In the genomic region with DNA sequence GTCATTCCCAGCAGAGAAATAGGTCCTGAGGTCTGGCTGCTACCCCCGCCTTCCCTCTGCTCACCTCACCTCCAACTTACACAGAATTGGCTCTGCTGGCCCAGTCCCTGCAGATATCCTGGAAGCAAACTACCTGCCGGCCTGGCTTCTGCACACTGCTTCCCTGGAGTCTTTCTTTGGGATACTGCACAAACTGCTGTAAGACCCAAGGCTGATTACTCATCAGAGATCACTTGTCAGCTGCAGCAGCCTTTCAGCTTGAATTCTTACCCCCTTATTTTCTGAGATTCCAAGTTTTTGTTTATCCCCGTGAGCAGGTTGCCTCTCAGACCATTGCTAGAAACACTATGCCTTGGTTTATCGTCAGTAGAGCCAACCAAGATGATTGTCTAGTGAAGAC, we compare ENCODE assay signal across 18 cellular contexts.
"Had no signal": no experiment of that assay in that cellular context is flagged by ENCODE, and none has a peak within 500 bp of the region (broad histone marks: within the 10 kb centered on the region; RNA-seq: fewer than 3 reads in every experiment).

No MANE protein-coding gene starts in this region.

- DNase-seq: activated CD4-positive, alpha-beta T cell treated with anti-CD3 and anti-CD28 coated beads, Interleukin-2, amount 10 ng/mL, durations not matched to agents 7 days and 5 days; activated gamma-delta T cell; cerebellar nuclear complex; dermis blood vessel endothelial cell; effector memory CD4-positive, alpha-beta T cell; left colon; stimulated activated CD4-positive, alpha-beta T cell treated with anti-CD3 and anti-CD28 coated beads, Interleukin-12 subunit alpha, Interleukin-12 subunit beta, amount 100 ng/mL, for 4 hours; stimulated activated CD4-positive, alpha-beta T cell treated with anti-CD3 and anti-CD28 coated beads, Interleukin-2, amount 100 ng/mL, for 24 hours; stimulated activated naive CD8-positive, alpha-beta T cell treated with anti-CD3 and anti-CD28 coated beads, Interleukin-15, Interleukin-2, amounts not matched to agents 100 U/mL and 50 U/mL, for 24 hours; substantia nigra had no signal

- H3K36me3 ChIP-seq: esophagus muscularis mucosa, tibial nerve had no signal

- H3K27me3 Mint-ChIP-seq: activated CD4-positive, alpha-beta T cell treated with anti-CD3 and anti-CD28 coated beads, Interleukin-2, amount 10 ng/mL, durations not matched to agents 7 days and 5 days had no signal

- H3K4me3 ChIP-seq: esophagus muscularis mucosa, lung, tibial nerve had no signal

- H3K27ac ChIP-seq: tibial nerve had no signal

- H3K27me3 ChIP-seq: esophagus muscularis mucosa, tibial nerve had no signal

- H3K9me3 ChIP-seq: esophagus muscularis mucosa, tibial nerve had no signal

- H3K27ac Mint-ChIP-seq: activated CD4-positive, alpha-beta T cell treated with anti-CD3 and anti-CD28 coated beads, Interleukin-2, amount 10 ng/mL, durations not matched to agents 7 days and 5 days; activated naive CD4-positive, alpha-beta T cell treated with anti-CD3 and anti-CD28 coated beads, Interleukin-2, amount 50 U/mL, for 24 hours; mesothelial cell of epicardium; T-helper 1 cell treated with Interleukin-12 subunit alpha and Interleukin-12 subunit beta and Interleukin-4 antibody, amounts not matched to agents 30 μg/mL and 1 μg/mL, for 36 hours had no signal

- H3K9me3 Mint-ChIP-seq: activated CD4-positive, alpha-beta T cell treated with anti-CD3 and anti-CD28 coated beads, Interleukin-2, amount 10 ng/mL, durations not matched to agents 7 days and 5 days; activated naive CD4-positive, alpha-beta T cell treated with anti-CD3 and anti-CD28 coated beads, Interleukin-2, amount 50 U/mL, for 24 hours; nephron; T-helper 1 cell treated with Interleukin-12 subunit alpha and Interleukin-12 subunit beta and Interleukin-4 antibody, amounts not matched to agents 30 μg/mL and 1 μg/mL, for 36 hours had no signal

- ATAC-seq: activated CD4-positive, CD25-positive, alpha-beta regulatory T cell treated with anti-CD3 and anti-CD28 coated beads, Interleukin-2, amount 50 U/mL, for 24 hours; left colon; stimulated activated naive CD8-positive, alpha-beta T cell treated with anti-CD3 and anti-CD28 coated beads, Interleukin-15, Interleukin-2, amounts not matched to agents 100 U/mL and 50 U/mL, for 24 hours had no signal

- H3K4me1 Mint-ChIP-seq: activated CD4-positive, alpha-beta T cell treated with anti-CD3 and anti-CD28 coated beads, Interleukin-2, amount 10 ng/mL, durations not matched to agents 7 days and 5 days; activated naive CD4-positive, alpha-beta T cell treated with anti-CD3 and anti-CD28 coated beads, Interleukin-2, amount 50 U/mL, for 24 hours had no signal

- H3K4me3 Mint-ChIP-seq: activated CD4-positive, alpha-beta T cell treated with anti-CD3 and anti-CD28 coated beads, Interleukin-2, amount 10 ng/mL, durations not matched to agents 7 days and 5 days; activated naive CD4-positive, alpha-beta T cell treated with anti-CD3 and anti-CD28 coated beads, Interleukin-2, amount 50 U/mL, for 24 hours; mesothelial cell of epicardium; nephron; T-helper 1 cell treated with Interleukin-12 subunit alpha and Interleukin-12 subunit beta and Interleukin-4 antibody, amounts not matched to agents 30 μg/mL and 1 μg/mL, for 36 hours had no signal

- H3K36me3 Mint-ChIP-seq: activated naive CD4-positive, alpha-beta T cell treated with anti-CD3 and anti-CD28 coated beads, Interleukin-2, amount 50 U/mL, for 24 hours; mesothelial cell of epicardium had no signal
